ENCODE assay signal across 1 cellular context in the genomic region with DNA sequence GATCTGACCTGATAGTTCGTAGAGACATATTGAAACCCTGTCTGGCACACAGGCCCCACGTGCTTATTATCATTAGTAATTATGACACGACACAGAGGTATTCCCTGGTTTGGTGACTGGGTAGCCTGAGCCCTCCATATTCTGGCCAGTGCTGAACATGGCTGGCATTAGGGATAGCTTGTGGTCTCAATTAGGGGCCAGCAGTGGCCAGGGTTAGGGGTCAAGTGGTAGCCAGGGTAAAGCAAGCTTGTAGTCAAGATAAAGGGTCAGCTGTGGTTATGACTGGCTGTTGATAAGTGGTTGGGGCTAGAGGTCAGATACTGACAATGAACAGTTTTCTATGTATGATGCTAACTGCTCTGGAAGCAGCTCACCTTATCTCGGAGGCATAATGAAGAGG.
TF ChIP-seq lines count a peak whose summit lies in the region.

No MANE protein-coding gene starts in this region.

TF ChIP-seq in K562, 482 proteins besides CTCF, POLR2A, EP300 and RAD21 (continued from another document and continues in another):
- peak; percentile 93 for TF ChIP-seq RNF2 (IDR thresholded peaks at IDR 0.05)
- no peak for TF ChIP-seq ARHGAP35 (IDR thresholded peaks at IDR 0.05; ENCODE audit: partially characterized antibody)
- TF ChIP-seq GTF2A2 (tag; IDR thresholded peaks at IDR 0.05) = no peak
- peak; percentile 93 to 100 for TF ChIP-seq RCOR1 (IDR thresholded peaks at IDR 0.05; ENCODE audit: borderline replicate concordance in 1 of 2, low read depth in 2 of 2, low read length in 2 of 2)
- TF ChIP-seq SRSF9 (IDR thresholded peaks at IDR 0.05; ENCODE audit: borderline replicate concordance, low read depth, low read length) = no peak
- TF ChIP-seq, protein P1, sequence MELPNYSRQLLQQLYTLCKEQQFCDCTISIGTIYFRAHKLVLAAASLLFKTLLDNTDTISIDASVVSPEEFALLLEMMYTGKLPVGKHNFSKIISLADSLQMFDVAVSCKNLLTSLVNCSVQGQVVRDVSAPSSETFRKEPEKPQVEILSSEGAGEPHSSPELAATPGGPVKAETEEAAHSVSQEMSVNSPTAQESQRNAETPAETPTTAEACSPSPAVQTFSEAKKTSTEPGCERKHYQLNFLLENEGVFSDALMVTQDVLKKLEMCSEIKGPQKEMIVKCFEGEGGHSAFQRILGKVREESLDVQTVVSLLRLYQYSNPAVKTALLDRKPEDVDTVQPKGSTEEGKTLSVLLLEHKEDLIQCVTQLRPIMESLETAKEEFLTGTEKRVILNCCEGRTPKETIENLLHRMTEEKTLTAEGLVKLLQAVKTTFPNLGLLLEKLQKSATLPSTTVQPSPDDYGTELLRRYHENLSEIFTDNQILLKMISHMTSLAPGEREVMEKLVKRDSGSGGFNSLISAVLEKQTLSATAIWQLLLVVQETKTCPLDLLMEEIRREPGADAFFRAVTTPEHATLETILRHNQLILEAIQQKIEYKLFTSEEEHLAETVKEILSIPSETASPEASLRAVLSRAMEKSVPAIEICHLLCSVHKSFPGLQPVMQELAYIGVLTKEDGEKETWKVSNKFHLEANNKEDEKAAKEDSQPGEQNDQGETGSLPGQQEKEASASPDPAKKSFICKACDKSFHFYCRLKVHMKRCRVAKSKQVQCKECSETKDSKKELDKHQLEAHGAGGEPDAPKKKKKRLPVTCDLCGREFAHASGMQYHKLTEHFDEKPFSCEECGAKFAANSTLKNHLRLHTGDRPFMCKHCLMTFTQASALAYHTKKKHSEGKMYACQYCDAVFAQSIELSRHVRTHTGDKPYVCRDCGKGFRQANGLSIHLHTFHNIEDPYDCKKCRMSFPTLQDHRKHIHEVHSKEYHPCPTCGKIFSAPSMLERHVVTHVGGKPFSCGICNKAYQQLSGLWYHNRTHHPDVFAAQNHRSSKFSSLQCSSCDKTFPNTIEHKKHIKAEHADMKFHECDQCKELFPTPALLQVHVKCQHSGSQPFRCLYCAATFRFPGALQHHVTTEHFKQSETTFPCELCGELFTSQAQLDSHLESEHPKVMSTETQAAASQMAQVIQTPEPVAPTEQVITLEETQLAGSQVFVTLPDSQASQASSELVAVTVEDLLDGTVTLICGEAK (IDR thresholded peaks at IDR 0.05) = no peak
- TF ChIP-seq, protein P1 (CRISPR knock-in tag; IDR thresholded peaks at IDR 0.05) = no peak
- TF ChIP-seq, protein P2, sequence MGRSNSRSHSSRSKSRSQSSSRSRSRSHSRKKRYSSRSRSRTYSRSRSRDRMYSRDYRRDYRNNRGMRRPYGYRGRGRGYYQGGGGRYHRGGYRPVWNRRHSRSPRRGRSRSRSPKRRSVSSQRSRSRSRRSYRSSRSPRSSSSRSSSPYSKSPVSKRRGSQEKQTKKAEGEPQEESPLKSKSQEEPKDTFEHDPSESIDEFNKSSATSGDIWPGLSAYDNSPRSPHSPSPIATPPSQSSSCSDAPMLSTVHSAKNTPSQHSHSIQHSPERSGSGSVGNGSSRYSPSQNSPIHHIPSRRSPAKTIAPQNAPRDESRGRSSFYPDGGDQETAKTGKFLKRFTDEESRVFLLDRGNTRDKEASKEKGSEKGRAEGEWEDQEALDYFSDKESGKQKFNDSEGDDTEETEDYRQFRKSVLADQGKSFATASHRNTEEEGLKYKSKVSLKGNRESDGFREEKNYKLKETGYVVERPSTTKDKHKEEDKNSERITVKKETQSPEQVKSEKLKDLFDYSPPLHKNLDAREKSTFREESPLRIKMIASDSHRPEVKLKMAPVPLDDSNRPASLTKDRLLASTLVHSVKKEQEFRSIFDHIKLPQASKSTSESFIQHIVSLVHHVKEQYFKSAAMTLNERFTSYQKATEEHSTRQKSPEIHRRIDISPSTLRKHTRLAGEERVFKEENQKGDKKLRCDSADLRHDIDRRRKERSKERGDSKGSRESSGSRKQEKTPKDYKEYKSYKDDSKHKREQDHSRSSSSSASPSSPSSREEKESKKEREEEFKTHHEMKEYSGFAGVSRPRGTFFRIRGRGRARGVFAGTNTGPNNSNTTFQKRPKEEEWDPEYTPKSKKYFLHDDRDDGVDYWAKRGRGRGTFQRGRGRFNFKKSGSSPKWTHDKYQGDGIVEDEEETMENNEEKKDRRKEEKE (IDR thresholded peaks at IDR 0.05; ENCODE audit: borderline replicate concordance in 1 of 2, control insufficient read depth in 1 of 2, low read depth in 2 of 2, low read length in 1 of 2) = no peak
- no peak for TF ChIP-seq ZNF282 (CRISPR knock-in tag; IDR thresholded peaks at IDR 0.05)
- peak; percentile 93 for TF ChIP-seq CCNT2 (IDR thresholded peaks at IDR 0.05; ENCODE audit: borderline replicate concordance, extremely low read depth, insufficient read length, low read depth, low read length)
- no peak for TF ChIP-seq PRMT5 (CRISPR knock-in tag; IDR thresholded peaks at IDR 0.05)
- TF ChIP-seq, protein P3, sequence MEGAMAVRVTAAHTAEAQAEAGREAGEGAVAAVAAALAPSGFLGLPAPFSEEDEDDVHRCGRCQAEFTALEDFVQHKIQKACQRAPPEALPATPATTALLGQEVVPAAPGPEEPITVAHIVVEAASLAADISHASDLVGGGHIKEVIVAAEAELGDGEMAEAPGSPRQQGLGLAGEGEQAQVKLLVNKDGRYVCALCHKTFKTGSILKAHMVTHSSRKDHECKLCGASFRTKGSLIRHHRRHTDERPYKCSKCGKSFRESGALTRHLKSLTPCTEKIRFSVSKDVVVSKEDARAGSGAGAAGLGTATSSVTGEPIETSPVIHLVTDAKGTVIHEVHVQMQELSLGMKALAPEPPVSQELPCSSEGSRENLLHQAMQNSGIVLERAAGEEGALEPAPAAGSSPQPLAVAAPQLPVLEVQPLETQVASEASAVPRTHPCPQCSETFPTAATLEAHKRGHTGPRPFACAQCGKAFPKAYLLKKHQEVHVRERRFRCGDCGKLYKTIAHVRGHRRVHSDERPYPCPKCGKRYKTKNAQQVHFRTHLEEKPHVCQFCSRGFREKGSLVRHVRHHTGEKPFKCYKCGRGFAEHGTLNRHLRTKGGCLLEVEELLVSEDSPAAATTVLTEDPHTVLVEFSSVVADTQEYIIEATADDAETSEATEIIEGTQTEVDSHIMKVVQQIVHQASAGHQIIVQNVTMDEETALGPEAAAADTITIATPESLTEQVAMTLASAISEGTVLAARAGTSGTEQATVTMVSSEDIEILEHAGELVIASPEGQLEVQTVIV (CRISPR knock-in tag; IDR thresholded peaks at IDR 0.05; ENCODE audit: borderline replicate concordance) = no peak
- TF ChIP-seq, protein P4, sequence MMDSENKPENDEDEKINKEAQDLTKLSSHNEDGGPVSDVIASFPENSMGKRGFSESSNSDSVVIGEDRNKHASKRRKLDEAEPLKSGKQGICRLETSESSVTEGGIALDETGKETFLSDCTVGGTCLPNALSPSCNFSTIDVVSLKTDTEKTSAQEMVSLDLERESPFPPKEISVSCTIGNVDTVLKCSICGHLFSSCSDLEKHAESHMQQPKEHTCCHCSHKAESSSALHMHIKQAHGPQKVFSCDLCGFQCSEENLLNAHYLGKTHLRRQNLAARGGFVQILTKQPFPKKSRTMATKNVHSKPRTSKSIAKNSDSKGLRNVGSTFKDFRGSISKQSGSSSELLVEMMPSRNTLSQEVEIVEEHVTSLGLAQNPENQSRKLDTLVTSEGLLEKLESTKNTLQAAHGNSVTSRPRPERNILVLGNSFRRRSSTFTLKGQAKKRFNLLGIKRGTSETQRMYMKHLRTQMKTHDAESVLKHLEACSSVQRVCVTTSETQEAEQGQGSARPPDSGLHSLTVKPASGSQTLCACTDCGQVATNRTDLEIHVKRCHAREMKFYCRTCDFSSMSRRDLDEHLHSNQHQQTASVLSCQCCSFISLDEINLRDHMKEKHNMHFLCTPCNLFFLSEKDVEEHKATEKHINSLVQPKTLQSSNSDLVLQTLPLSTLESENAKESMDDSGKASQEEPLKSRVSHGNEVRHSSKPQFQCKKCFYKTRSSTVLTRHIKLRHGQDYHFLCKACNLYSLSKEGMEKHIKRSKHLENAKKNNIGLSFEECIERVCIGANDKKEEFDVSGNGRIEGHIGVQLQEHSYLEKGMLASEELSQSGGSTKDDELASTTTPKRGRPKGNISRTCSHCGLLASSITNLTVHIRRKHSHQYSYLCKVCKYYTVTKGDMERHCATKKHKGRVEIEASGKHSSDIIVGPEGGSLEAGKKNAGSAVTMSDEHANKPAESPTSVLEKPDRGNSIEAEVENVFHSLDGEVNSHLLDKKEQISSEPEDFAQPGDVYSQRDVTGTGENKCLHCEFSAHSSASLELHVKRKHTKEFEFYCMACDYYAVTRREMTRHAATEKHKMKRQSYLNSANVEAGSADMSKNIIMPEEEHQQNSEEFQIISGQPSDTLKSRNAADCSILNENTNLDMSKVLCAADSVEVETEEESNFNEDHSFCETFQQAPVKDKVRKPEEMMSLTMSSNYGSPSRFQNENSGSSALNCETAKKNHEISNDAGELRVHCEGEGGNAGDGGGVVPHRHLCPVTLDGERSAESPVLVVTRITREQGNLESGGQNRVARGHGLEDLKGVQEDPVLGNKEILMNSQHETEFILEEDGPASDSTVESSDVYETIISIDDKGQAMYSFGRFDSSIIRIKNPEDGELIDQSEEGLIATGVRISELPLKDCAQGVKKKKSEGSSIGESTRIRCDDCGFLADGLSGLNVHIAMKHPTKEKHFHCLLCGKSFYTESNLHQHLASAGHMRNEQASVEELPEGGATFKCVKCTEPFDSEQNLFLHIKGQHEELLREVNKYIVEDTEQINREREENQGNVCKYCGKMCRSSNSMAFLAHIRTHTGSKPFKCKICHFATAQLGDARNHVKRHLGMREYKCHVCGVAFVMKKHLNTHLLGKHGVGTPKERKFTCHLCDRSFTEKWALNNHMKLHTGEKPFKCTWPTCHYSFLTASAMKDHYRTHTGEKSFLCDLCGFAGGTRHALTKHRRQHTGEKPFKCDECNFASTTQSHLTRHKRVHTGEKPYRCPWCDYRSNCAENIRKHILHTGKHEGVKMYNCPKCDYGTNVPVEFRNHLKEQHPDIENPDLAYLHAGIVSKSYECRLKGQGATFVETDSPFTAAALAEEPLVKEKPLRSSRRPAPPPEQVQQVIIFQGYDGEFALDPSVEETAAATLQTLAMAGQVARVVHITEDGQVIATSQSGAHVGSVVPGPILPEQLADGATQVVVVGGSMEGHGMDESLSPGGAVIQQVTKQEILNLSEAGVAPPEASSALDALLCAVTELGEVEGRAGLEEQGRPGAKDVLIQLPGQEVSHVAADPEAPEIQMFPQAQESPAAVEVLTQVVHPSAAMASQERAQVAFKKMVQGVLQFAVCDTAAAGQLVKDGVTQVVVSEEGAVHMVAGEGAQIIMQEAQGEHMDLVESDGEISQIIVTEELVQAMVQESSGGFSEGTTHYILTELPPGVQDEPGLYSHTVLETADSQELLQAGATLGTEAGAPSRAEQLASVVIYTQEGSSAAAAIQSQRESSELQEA (IDR thresholded peaks at IDR 0.05; ENCODE audit: low read depth) = no peak
- TF ChIP-seq BRCA1 (IDR thresholded peaks at IDR 0.05) = no peak
- no peak for TF ChIP-seq BRCA1 (CRISPR knock-in tag; IDR thresholded peaks at IDR 0.05)
- TF ChIP-seq, protein P5, sequence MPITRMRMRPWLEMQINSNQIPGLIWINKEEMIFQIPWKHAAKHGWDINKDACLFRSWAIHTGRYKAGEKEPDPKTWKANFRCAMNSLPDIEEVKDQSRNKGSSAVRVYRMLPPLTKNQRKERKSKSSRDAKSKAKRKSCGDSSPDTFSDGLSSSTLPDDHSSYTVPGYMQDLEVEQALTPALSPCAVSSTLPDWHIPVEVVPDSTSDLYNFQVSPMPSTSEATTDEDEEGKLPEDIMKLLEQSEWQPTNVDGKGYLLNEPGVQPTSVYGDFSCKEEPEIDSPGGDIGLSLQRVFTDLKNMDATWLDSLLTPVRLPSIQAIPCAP (CRISPR knock-in tag; IDR thresholded peaks at IDR 0.05; ENCODE audit: borderline replicate concordance) = no peak
- peak; percentile 89 for TF ChIP-seq ZEB2 (IDR thresholded peaks at IDR 0.05)
- TF ChIP-seq ZNF764 (CRISPR knock-in tag; IDR thresholded peaks at IDR 0.05; ENCODE audit: low read depth) = no peak
- TF ChIP-seq, protein P6, sequence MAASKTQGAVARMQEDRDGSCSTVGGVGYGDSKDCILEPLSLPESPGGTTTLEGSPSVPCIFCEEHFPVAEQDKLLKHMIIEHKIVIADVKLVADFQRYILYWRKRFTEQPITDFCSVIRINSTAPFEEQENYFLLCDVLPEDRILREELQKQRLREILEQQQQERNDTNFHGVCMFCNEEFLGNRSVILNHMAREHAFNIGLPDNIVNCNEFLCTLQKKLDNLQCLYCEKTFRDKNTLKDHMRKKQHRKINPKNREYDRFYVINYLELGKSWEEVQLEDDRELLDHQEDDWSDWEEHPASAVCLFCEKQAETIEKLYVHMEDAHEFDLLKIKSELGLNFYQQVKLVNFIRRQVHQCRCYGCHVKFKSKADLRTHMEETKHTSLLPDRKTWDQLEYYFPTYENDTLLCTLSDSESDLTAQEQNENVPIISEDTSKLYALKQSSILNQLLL (CRISPR knock-in tag; IDR thresholded peaks at IDR 0.05; ENCODE audit: borderline replicate concordance) = no peak
- TF ChIP-seq SAFB (IDR thresholded peaks at IDR 0.05; ENCODE audit: borderline replicate concordance, low read depth, low read length) = no peak
- TF ChIP-seq NR4A1 (CRISPR knock-in tag; IDR thresholded peaks at IDR 0.05) = no peak
- peak; percentile 86; the same call in 1 of the 2 replicates for TF ChIP-seq NR4A1 (tag; IDR thresholded peaks at IDR 0.05)
- TF ChIP-seq MAFF (IDR thresholded peaks at IDR 0.05; ENCODE audit: low read length) = no peak; the same call in 1 of the 2 replicates
- TF ChIP-seq, protein P7, sequence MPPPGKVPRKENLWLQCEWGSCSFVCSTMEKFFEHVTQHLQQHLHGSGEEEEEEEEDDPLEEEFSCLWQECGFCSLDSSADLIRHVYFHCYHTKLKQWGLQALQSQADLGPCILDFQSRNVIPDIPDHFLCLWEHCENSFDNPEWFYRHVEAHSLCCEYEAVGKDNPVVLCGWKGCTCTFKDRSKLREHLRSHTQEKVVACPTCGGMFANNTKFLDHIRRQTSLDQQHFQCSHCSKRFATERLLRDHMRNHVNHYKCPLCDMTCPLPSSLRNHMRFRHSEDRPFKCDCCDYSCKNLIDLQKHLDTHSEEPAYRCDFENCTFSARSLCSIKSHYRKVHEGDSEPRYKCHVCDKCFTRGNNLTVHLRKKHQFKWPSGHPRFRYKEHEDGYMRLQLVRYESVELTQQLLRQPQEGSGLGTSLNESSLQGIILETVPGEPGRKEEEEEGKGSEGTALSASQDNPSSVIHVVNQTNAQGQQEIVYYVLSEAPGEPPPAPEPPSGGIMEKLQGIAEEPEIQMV (tag; conservative IDR thresholded peaks at IDR 0.05; ENCODE audit: low read depth) = no peak
